ENCODE assay signal across 21 cellular contexts in genomic region chr14:100201701-100202100, GRCh38. TPM values are rescaled to one million over a fixed set of nuclear protein-coding genes. Genes with fewer than 3 reads are reported as not detected.
DNase-seq lines count a peak whose midpoint lies in the region; ATAC-seq and TF ChIP-seq lines count a peak whose summit lies in the region.
"Had no signal": no experiment of that assay in that cellular context is flagged by ENCODE, and none has a peak within 500 bp of the region (broad histone marks: within the 10 kb centered on the region; RNA-seq: fewer than 3 reads in every experiment).

No MANE protein-coding gene starts in this region.

- peak; percentile 20 for ATAC-seq in mucosa of descending colon
- no peak for ATAC-seq in HG03175 (IDR thresholded peaks at IDR 0.05; ENCODE audit: unreplicated experiment)
- ATAC-seq: A549, Panc1, T-cell had no signal

- H3K9me3 ChIP-seq in mucosa of descending colon (no peaks in the 10 kb centered on the region), tibial artery (no peaks in the 10 kb centered on the region)
- H3K9me3 ChIP-seq: A549, HAP-1, SJCRH30 had no signal

- TF ChIP-seq CTCF in mucosa of descending colon (IDR thresholded peaks at IDR 0.05), result no peak
- TF ChIP-seq CTCF in tibial artery (IDR thresholded peaks at IDR 0.05), result no peak

- no peaks in the 10 kb centered on the region for H3K27me3 ChIP-seq in tibial artery
- H3K27me3 ChIP-seq: SJCRH30 had no signal

- H3K4me3 ChIP-seq in mucosa of descending colon, result no peak overlapping the region
- H3K4me3 ChIP-seq in tibial artery, result no peak overlapping the region
- H3K4me3 ChIP-seq: A549, GM23248, HAP-1, SJCRH30 had no signal

- DNase-seq in NCI-H345 (lab: John Stamatoyannopoulos, UW), result peak; percentile 38
- DNase-seq in NCI-H345 treated with DMSO at 0.1 percent for 48 hours (lab: John Stamatoyannopoulos, UW; ENCODE audit: unreplicated experiment), result no peak
- peak; percentile 80 for DNase-seq in DMS53 (lab: John Stamatoyannopoulos, UW)
- DNase-seq in NCI-H510A (lab: John Stamatoyannopoulos, UW), result peak; percentile 49
- no peak for DNase-seq in mucosa of descending colon
- no peak for DNase-seq in tibial artery
- DNase-seq: COR-L47, GM23248, KBM-7, MM.1S, NCI-H1048, NCI-H1417 treated with DMSO at 0.1 percent for 48 hours, NCI-H187, NCI-H524 treated with DMSO at 0.1 percent for 48 hours, SJCRH30, T-cell had no signal

- intact Hi-C loops in mucosa of descending colon (cut with DNase I, micrococcal nuclease), result no loop called here
- intact Hi-C loops in tibial artery (cut with DNase I; ENCODE audit: low total_unique reads), result no loop called here

- H3K4me1 ChIP-seq in mucosa of descending colon (ENCODE audit: low read depth) (no peaks in the 10 kb centered on the region), tibial artery (peaks cover 0 to 4% (median 0%) of the 10 kb centered on the region in 4 donors)
- H3K4me1 ChIP-seq: SJCRH30 had no signal

- H3K27ac ChIP-seq in tibial artery, result no peak overlapping the region
- H3K27ac ChIP-seq: A549, GM23248, HL-60, SJCRH30 had no signal

- H3K36me3 ChIP-seq in mucosa of descending colon (ENCODE audit: low read depth) (no peaks in the 10 kb centered on the region), tibial artery (no peaks in the 10 kb centered on the region)
- H3K36me3 ChIP-seq: HAP-1, SJCRH30 had no signal

RNA-seq across cellular contexts. Expression of gene YY1, which starts 37.2 kb away (rescaled TPM):
- total RNA-seq in mucosa of descending colon, result 10 to 100 TPM; 60.8 to 78.7 (median 72.9) TPM

RNA-seq across cellular contexts. Expression of gene DEGS2, which starts 42.3 kb away (rescaled TPM):
- 10 to 100 TPM in 2 of 3 donors, 1 to 10 TPM in 1; 6.2 to 28.5 (median 27.9) TPM for total RNA-seq in mucosa of descending colon
- total RNA-seq: SJCRH30 had no signal

Comparison
In these comparisons a context has a peak if more than half of its experiments do, and no peak if none do; other contexts are left out.
1. DNase-seq: peak in NCI-H345 (single experiment), DMS53 (single experiment) and NCI-H510A (single experiment); none in NCI-H345 treated with DMSO at 0.1 percent for 48 hours (single experiment), mucosa of descending colon (0 of 3) and tibial artery (0 of 2).